In genomic region chr5:74625742-74626241, GRCh38 we compare ENCODE assay signal across 10 cellular contexts. TPM values are rescaled to one million over a fixed set of nuclear protein-coding genes. Genes with fewer than 3 reads are reported as not detected.
DNase-seq lines count a peak whose midpoint lies in the region; ATAC-seq and TF ChIP-seq lines count a peak whose summit lies in the region.
"Had no signal": no experiment of that assay in that cellular context is flagged by ENCODE, and none has a peak within 500 bp of the region (broad histone marks: within the 10 kb centered on the region; RNA-seq: fewer than 3 reads in every experiment).

No MANE protein-coding gene starts in this region.

- no peak overlapping the region for H3K4me3 ChIP-seq in fibroblast of pulmonary artery (replicated peaks; ENCODE audit: low read depth, low read length)
- no peak overlapping the region for H3K4me3 ChIP-seq in retinal pigment epithelial cell (ENCODE audit: low read length)

- TF ChIP-seq CTCF in fibroblast of pulmonary artery (IDR thresholded peaks at IDR 0.05; ENCODE audit: low read length, missing control alignments) = peak; percentile 25
- peak; percentile 60 for TF ChIP-seq CTCF in retinal pigment epithelial cell (conservative IDR thresholded peaks at IDR 0.05; ENCODE audit: low read depth, low read length)

- DNase-seq in NCI-H2171 treated with DMSO at 0.1 percent for 48 hours (lab: John Stamatoyannopoulos, UW) (peak; percentile 64), NCI-H2171 (lab: John Stamatoyannopoulos, UW) (no peak), RPMI7951 (ENCODE audit: low read depth) (peak; percentile 63), fibroblast of pulmonary artery (ENCODE audit: low read depth) (peak; percentile 79), retinal pigment epithelial cell (ENCODE audit: low read depth) (peak; percentile 89), CD1c-positive myeloid dendritic cell (ENCODE audit: extremely low spot score) (no peak), NCI-H1436 treated with DMSO at 0.1 percent for 48 hours (lab: John Stamatoyannopoulos, UW) (no peak)
- DNase-seq: hippocampal formation, NCI-H1417 treated with DMSO at 0.1 percent for 48 hours had no signal

- ATAC-seq in HG03521 (IDR thresholded peaks at IDR 0.05; ENCODE audit: unreplicated experiment) = no peak

RNA-seq across cellular contexts. Expression of gene ENC1, which starts 14.7 kb away (rescaled TPM):
- 23.3 and 24.0 TPM in 2 replicates for total RNA-seq in RPMI7951 (2014; rRNA removed; shearing (Covaris generic))

RNA-seq across cellular contexts. Expression of gene HEXB, which starts 59.2 kb away (rescaled TPM):
- total RNA-seq in RPMI7951 (2014; rRNA removed; shearing (Covaris generic)) = 162 and 180 TPM in 2 replicates

Comparison
In these comparisons a context has a peak if more than half of its experiments do, and no peak if none do; other contexts are left out.
1. DNase-seq: peak in NCI-H2171 treated with DMSO at 0.1 percent for 48 hours (single experiment), RPMI7951 (single experiment), fibroblast of pulmonary artery (single experiment) and retinal pigment epithelial cell (single experiment); none in NCI-H2171 (single experiment), CD1c-positive myeloid dendritic cell (single experiment) and NCI-H1436 treated with DMSO at 0.1 percent for 48 hours (single experiment).